1 cellular context compared by ENCODE assay signal in genomic region chr12:47080725-47081502, GRCh38.
TF ChIP-seq lines count a peak whose summit lies in the region.

No MANE protein-coding gene starts in this region.

TF ChIP-seq in SK-N-SH, 30 proteins besides CTCF, POLR2A, EP300 and RAD21:
- no peak for TF ChIP-seq NFIC (IDR thresholded peaks at IDR 0.05; ENCODE audit: borderline replicate concordance)
- TF ChIP-seq ZBTB33 (IDR thresholded peaks at IDR 0.05; ENCODE audit: borderline replicate concordance, low read depth): no peak
- TF ChIP-seq TAF1 (IDR thresholded peaks at IDR 0.05; ENCODE audit: borderline replicate concordance, low read depth, low read length): no peak
- TF ChIP-seq TEAD4 (IDR thresholded peaks at IDR 0.05; ENCODE audit: borderline replicate concordance, insufficient read depth): no peak
- TF ChIP-seq MXI1 (IDR thresholded peaks at IDR 0.05; ENCODE audit: low read depth, low read length): no peak
- TF ChIP-seq SIN3A (IDR thresholded peaks at IDR 0.05; ENCODE audit: borderline replicate concordance, low read depth, low read length): no peak
- no peak for TF ChIP-seq TCF12 (IDR thresholded peaks at IDR 0.05)
- TF ChIP-seq FOXJ3 (CRISPR knock-in tag; IDR thresholded peaks at IDR 0.05): no peak
- no peak for TF ChIP-seq USF1 (IDR thresholded peaks at IDR 0.05; ENCODE audit: borderline replicate concordance, low read depth)
- TF ChIP-seq NRF1 (IDR thresholded peaks at IDR 0.05; ENCODE audit: low read depth, low read length): no peak
- no peak for TF ChIP-seq SMC3 (IDR thresholded peaks at IDR 0.05; ENCODE audit: low read depth, low read length)
- no peak for TF ChIP-seq REST (IDR thresholded peaks at IDR 0.05; ENCODE audit: low read depth, low read length)
- no peak for TF ChIP-seq FOXM1 (IDR thresholded peaks at IDR 0.05; ENCODE audit: low read depth)
- no peak for TF ChIP-seq GABPA (IDR thresholded peaks at IDR 0.05; ENCODE audit: low read depth)
- no peak for TF ChIP-seq RCOR1 (IDR thresholded peaks at IDR 0.05; ENCODE audit: low read length)
- no peak for TF ChIP-seq EZH2phosphoT487 (IDR thresholded peaks at IDR 0.05; ENCODE audit: borderline replicate concordance, low read depth)
